14 cellular contexts compared by ENCODE assay signal in genomic region chr5:17230808-17231525, GRCh38.
"Had no signal": no experiment of that assay in that cellular context is flagged by ENCODE, and none has a peak within 500 bp of the region (broad histone marks: within the 10 kb centered on the region; RNA-seq: fewer than 3 reads in every experiment).

No MANE protein-coding gene starts in this region.

- H3K27ac Mint-ChIP-seq: activated CD8-positive, alpha-beta T cell treated with anti-CD3 and anti-CD28 coated beads for 36 hours had no signal

- H3K4me1 ChIP-seq: colonic mucosa had no signal

- H3K27me3 ChIP-seq: ascending aorta, colonic mucosa, left lung, tibial artery had no signal

- H3K27ac ChIP-seq: colonic mucosa, heart right ventricle, left lung, tibial artery had no signal

- H3K9me3 ChIP-seq: ascending aorta, colonic mucosa, heart right ventricle, left lung, tibial artery had no signal

- DNase-seq: activated CD4-positive, alpha-beta T cell treated with anti-CD3 and anti-CD28 coated beads for 4 hours; activated CD8-positive, alpha-beta memory T cell treated with anti-CD3 and anti-CD28 coated beads, Interleukin-2, amount 50 U/mL, for 48 hours; activated CD8-positive, alpha-beta T cell treated with anti-CD3 and anti-CD28 coated beads for 36 hours; activated naive CD4-positive, alpha-beta T cell; colonic mucosa; foreskin melanocyte; heart right ventricle; left lung; mesendoderm; stimulated activated CD4-positive, alpha-beta T cell treated with anti-CD3 and anti-CD28 coated beads, Interleukin-15, amount 100 ng/mL, for 24 hours; stimulated activated CD4-positive, alpha-beta T cell treated with anti-CD3 and anti-CD28 coated beads, Interleukin-4, amount 100 ng/mL, for 4 hours; tibial artery had no signal

- ATAC-seq: activated CD8-positive, alpha-beta T cell treated with anti-CD3 and anti-CD28 coated beads for 36 hours; heart right ventricle; left lung had no signal

- H3K36me3 ChIP-seq: ascending aorta, colonic mucosa, left lung, tibial artery had no signal

- H3K9me3 Mint-ChIP-seq: activated CD8-positive, alpha-beta T cell treated with anti-CD3 and anti-CD28 coated beads for 36 hours had no signal

- H3K4me3 ChIP-seq: ascending aorta, colonic mucosa, heart right ventricle, left lung, tibial artery had no signal

- H3K4me3 Mint-ChIP-seq: activated CD8-positive, alpha-beta T cell treated with anti-CD3 and anti-CD28 coated beads for 36 hours; neural crest cell had no signal
